20 cellular contexts compared by ENCODE assay signal in genomic region chr17:59287887-59288286, GRCh38. TPM values are rescaled to one million over a fixed set of nuclear protein-coding genes. Genes with fewer than 3 reads are reported as not detected.
DNase-seq lines count a peak whose midpoint lies in the region; ATAC-seq and FAIRE-seq lines count a peak whose summit lies in the region.
"Had no signal": no experiment of that assay in that cellular context is flagged by ENCODE, and none has a peak within 500 bp of the region (broad histone marks: within the 10 kb centered on the region; RNA-seq: fewer than 3 reads in every experiment).

No MANE protein-coding gene starts in this region.

- no peaks in the 10 kb centered on the region; the same call in 1 of the 2 replicates for H3K9me3 ChIP-seq in MG63
- no peaks in the 10 kb centered on the region for H3K9me3 ChIP-seq in small intestine (ENCODE audit: control insufficient read depth, low read depth)

- 56 to 77% (median 70%) methylated on average over 3 of the region's 3 CpGs for WGBS in small intestine, 3 donors

- H3K27me3 Mint-ChIP-seq in dendritic cell treated with granulocyte-macrophage colony-stimulating factor and Interleukin-4, amounts not matched to agents 40 ng/mL and 50 ng/mL, for 4 days, result no peaks in the 10 kb centered on the region
- H3K27me3 Mint-ChIP-seq in naive thymus-derived CD8-positive, alpha-beta T cell, result peaks cover 0 to 2% (median 0%) of the 10 kb centered on the region in 5 donors
- H3K27me3 Mint-ChIP-seq: CD4-positive, alpha-beta memory T cell had no signal

- FAIRE-seq in small intestine (lab: Jason Lieb, UNC), result no peak
- FAIRE-seq: GM12892, GM18507, K562 had no signal

- peak overlapping the region; percentile 95 for H3K27ac Mint-ChIP-seq in dendritic cell treated with granulocyte-macrophage colony-stimulating factor and Interleukin-4, amounts not matched to agents 40 ng/mL and 50 ng/mL, for 4 days
- H3K27ac Mint-ChIP-seq in naive thymus-derived CD8-positive, alpha-beta T cell, result no peak overlapping the region

- H3K4me3 ChIP-seq in MG63 (no peak overlapping the region), small intestine (ENCODE audit: low read depth in 1 of 2, low read length in 2 of 2) (no peak overlapping the region)
- H3K4me3 ChIP-seq: K562 had no signal

- H3K27me3 ChIP-seq in MG63 (no peaks in the 10 kb centered on the region), small intestine (ENCODE audit: control insufficient read depth in 2 of 2, insufficient read depth in 2 of 2, low read length in 2 of 2) (no peaks in the 10 kb centered on the region)

- no peak overlapping the region for H3K27ac ChIP-seq in small intestine (ENCODE audit: low read depth in 1 of 2, low read length in 1 of 2)

- H3K4me3 Mint-ChIP-seq in dendritic cell treated with granulocyte-macrophage colony-stimulating factor and Interleukin-4, amounts not matched to agents 40 ng/mL and 50 ng/mL, for 4 days, result no peak overlapping the region
- H3K4me3 Mint-ChIP-seq in naive thymus-derived CD8-positive, alpha-beta T cell, result no peak overlapping the region
- H3K4me3 Mint-ChIP-seq: CD4-positive, alpha-beta memory T cell had no signal

- no peaks in the 10 kb centered on the region for H3K36me3 ChIP-seq in MG63
- H3K36me3 ChIP-seq in small intestine (ENCODE audit: control insufficient read depth in 2 of 2, insufficient read depth in 2 of 2, low read length in 2 of 2), result no peaks in the 10 kb centered on the region

- peaks cover 0 to 3% of the 10 kb centered on the region in 2 donors for H3K4me1 ChIP-seq in small intestine (ENCODE audit: control insufficient read depth in 2 of 2, insufficient read depth in 1 of 2, low read depth in 1 of 2, low read length in 1 of 2)

- ATAC-seq in naive thymus-derived CD8-positive, alpha-beta T cell, result no peak
- ATAC-seq in HG03175 (IDR thresholded peaks at IDR 0.05; ENCODE audit: unreplicated experiment), result no peak
- ATAC-seq: K562 had no signal

- no peaks in the 10 kb centered on the region for H3K9me3 Mint-ChIP-seq in dendritic cell treated with granulocyte-macrophage colony-stimulating factor and Interleukin-4, amounts not matched to agents 40 ng/mL and 50 ng/mL, for 4 days
- H3K9me3 Mint-ChIP-seq in naive thymus-derived CD8-positive, alpha-beta T cell, result no peaks in the 10 kb centered on the region
- H3K9me3 Mint-ChIP-seq: CD4-positive, alpha-beta memory T cell had no signal

- H3K4me1 Mint-ChIP-seq in dendritic cell treated with granulocyte-macrophage colony-stimulating factor and Interleukin-4, amounts not matched to agents 40 ng/mL and 50 ng/mL, for 4 days (ENCODE audit: low read depth), result peaks cover 42% of the 10 kb centered on the region
- peaks cover 0 to 8% (median 0%) of the 10 kb centered on the region in 4 donors for H3K4me1 Mint-ChIP-seq in naive thymus-derived CD8-positive, alpha-beta T cell

- peaks cover 6% of the 10 kb centered on the region for H3K36me3 Mint-ChIP-seq in dendritic cell treated with granulocyte-macrophage colony-stimulating factor and Interleukin-4, amounts not matched to agents 40 ng/mL and 50 ng/mL, for 4 days (ENCODE audit: low read depth)
- no peaks in the 10 kb centered on the region for H3K36me3 Mint-ChIP-seq in naive thymus-derived CD8-positive, alpha-beta T cell
- H3K36me3 Mint-ChIP-seq: CD4-positive, alpha-beta memory T cell had no signal

- DNase-seq in ELR (ENCODE audit: low read depth) (peak; percentile 20), MG63 (peak; percentile 7), small intestine (peak; percentile 30), cerebellar nuclear complex (lab: John Stamatoyannopoulos, UW) (no peak)
- DNase-seq in naive thymus-derived CD8-positive, alpha-beta T cell, result no peak
- DNase-seq: CD4-positive, alpha-beta memory T cell; DMS153; H7; NCI-H1417; NCI-H187; NCI-H2107; NCI-H2227 treated with DMSO at 0.1 percent for 48 hours; NCI-H510A treated with DMSO at 0.1 percent for 48 hours; NCI-H774; SIG-M5 had no signal

- POLR2A ChIA-PET in naive thymus-derived CD8-positive, alpha-beta T cell (lab: Charles Lee), result no interaction called here

- intact Hi-C loops in dendritic cell treated with granulocyte-macrophage colony-stimulating factor and Interleukin-4, amounts not matched to agents 40 ng/mL and 50 ng/mL, for 4 days (cut with micrococcal nuclease), result no loop called here

RNA-seq across cellular contexts. Expression of gene YPEL2, which starts 43.6 kb away (rescaled TPM):
- 1.4 and 1.9 TPM in 2 replicates for total RNA-seq in MG63 (2014; rRNA removed; shearing (Covaris generic); ENCODE audit: low replicate concordance)
- 1 to 10 TPM; 4.9 to 8.0 (median 7.6) TPM for polyA plus RNA-seq in small intestine
- total RNA-seq in naive thymus-derived CD8-positive, alpha-beta T cell, result 10 to 100 TPM; 73.5 to 75.0 TPM
- 10 to 100 TPM; 22.0 to 28.7 (median 25.2) TPM for polyA plus RNA-seq in naive thymus-derived CD8-positive, alpha-beta T cell

Comparison
In these comparisons a context has a peak if more than half of its experiments do, and no peak if none do; other contexts are left out.
1. DNase-seq: peak in ELR (single experiment), MG63 (single experiment) and small intestine (single experiment); none in cerebellar nuclear complex (0 of 2) and naive thymus-derived CD8-positive, alpha-beta T cell (0 of 10).
2. RNA of gene YPEL2, which starts 43.6 kb away (total RNA-seq): 73.5 to 75.0 TPM in naive thymus-derived CD8-positive, alpha-beta T cell; 1.4 to 1.9 TPM in MG63; every median in the first group is over 10 times any median in the second.